9 cellular contexts compared by ENCODE assay signal in genomic region chr2:233242231-233242917, GRCh38. TPM values are rescaled to one million over a fixed set of nuclear protein-coding genes. Genes with fewer than 3 reads are reported as not detected.
DNase-seq lines count a peak whose midpoint lies in the region; ATAC-seq and TF ChIP-seq lines count a peak whose summit lies in the region.
"Had no signal": no experiment of that assay in that cellular context is flagged by ENCODE, and none has a peak within 500 bp of the region (broad histone marks: within the 10 kb centered on the region; RNA-seq: fewer than 3 reads in every experiment).

No MANE protein-coding gene starts in this region.

- no peak overlapping the region for H3K4me3 Mint-ChIP-seq in CD4-positive, alpha-beta T cell
- peak overlapping the region; percentile 25 for H3K4me3 Mint-ChIP-seq in activated naive CD8-positive, alpha-beta T cell treated with anti-CD3 and anti-CD28 coated beads for 36 hours

- no peaks in the 10 kb centered on the region for H3K9me3 ChIP-seq in CD4-positive, alpha-beta T cell (ENCODE audit: control insufficient read depth, low read length)
- no peaks in the 10 kb centered on the region for H3K9me3 ChIP-seq in mucosa of descending colon

- no peak for DNase-seq in CD4-positive, alpha-beta T cell
- DNase-seq in NB4 (ENCODE audit: low read depth) (peak; percentile 87), mucosa of descending colon (no peak), putamen (ENCODE audit: low spot score) (no peak), NCI-H187 treated with DMSO at 0.1 percent for 48 hours (lab: John Stamatoyannopoulos, UW) (no peak), HT-29 (ENCODE audit: low spot score) (no peak)
- no peak for DNase-seq in activated naive CD8-positive, alpha-beta T cell treated with anti-CD3 and anti-CD28 coated beads for 36 hours
- DNase-seq: activated CD4-positive, alpha-beta T cell treated with anti-CD3 and anti-CD28 coated beads, Interleukin-2, amount 50 U/mL, for 48 hours had no signal

- TF ChIP-seq POLR2A in NB4 (IDR thresholded peaks at IDR 0.05; ENCODE audit: extremely low read depth, insufficient read length) = no peak

- no peak for ATAC-seq in CD4-positive, alpha-beta T cell (ENCODE audit: poor library complexity)
- ATAC-seq in mucosa of descending colon (peak; percentile 42), GM21576 (IDR thresholded peaks at IDR 0.05; ENCODE audit: unreplicated experiment) (no peak)

- peaks cover 6% of the 10 kb centered on the region for H3K4me1 ChIP-seq in mucosa of descending colon (ENCODE audit: low read depth)

- H3K9me3 Mint-ChIP-seq in CD4-positive, alpha-beta T cell = no peaks in the 10 kb centered on the region
- H3K9me3 Mint-ChIP-seq in activated naive CD8-positive, alpha-beta T cell treated with anti-CD3 and anti-CD28 coated beads for 36 hours = peaks cover 1% of the 10 kb centered on the region

- H3K27me3 ChIP-seq in CD4-positive, alpha-beta T cell (ENCODE audit: control insufficient read depth, insufficient read depth, low read length) = no peaks in the 10 kb centered on the region

- no peak for TF ChIP-seq CTCF in CD4-positive, alpha-beta T cell (IDR thresholded peaks at IDR 0.05)
- TF ChIP-seq CTCF in NB4 (IDR thresholded peaks at IDR 0.05; ENCODE audit: low read depth, low read length) (no peak), mucosa of descending colon (IDR thresholded peaks at IDR 0.05) (no peak)

- intact Hi-C loops in CD4-positive, alpha-beta T cell (cut with DNase I, micrococcal nuclease) = no loop called here
- intact Hi-C loops in mucosa of descending colon (cut with DNase I, micrococcal nuclease) = no loop called here

- POLR2A ChIA-PET in CD4-positive, alpha-beta T cell (lab: Charles Lee) = interaction anchor here (2.0 to 3.8 kb wide), 3 partner anchors 8 to 26 kb away, joined by 10 to 21 read pairs (median 17); partner anchors contain the start of gene ATG16L1

- H3K4me1 Mint-ChIP-seq in CD4-positive, alpha-beta T cell (ENCODE audit: low read depth) = peaks cover 69% of the 10 kb centered on the region
- H3K4me1 Mint-ChIP-seq in activated naive CD8-positive, alpha-beta T cell treated with anti-CD3 and anti-CD28 coated beads for 36 hours = peaks cover 52% of the 10 kb centered on the region

- H3K36me3 ChIP-seq in mucosa of descending colon (ENCODE audit: low read depth) = no peaks in the 10 kb centered on the region

- no peaks in the 10 kb centered on the region for H3K36me3 Mint-ChIP-seq in CD4-positive, alpha-beta T cell (ENCODE audit: low read depth)
- H3K36me3 Mint-ChIP-seq in activated naive CD8-positive, alpha-beta T cell treated with anti-CD3 and anti-CD28 coated beads for 36 hours = peaks cover 2% of the 10 kb centered on the region

- H3K27ac Mint-ChIP-seq in CD4-positive, alpha-beta T cell = peak overlapping the region; percentile 82
- H3K27ac Mint-ChIP-seq in activated naive CD8-positive, alpha-beta T cell treated with anti-CD3 and anti-CD28 coated beads for 36 hours = no peak overlapping the region

- H3K27ac ChIP-seq in CD4-positive, alpha-beta T cell (ENCODE audit: low read depth, low read length) = no peak overlapping the region

- CTCF ChIA-PET in CD4-positive, alpha-beta T cell (lab: Charles Lee) = interaction anchor here (0.7 to 3.6 kb wide), 2 partner anchors 9 kb away, joined by 3 to 19 read pairs; partner anchors contain the start of gene ATG16L1

- no peak overlapping the region for H3K4me3 ChIP-seq in NB4 (ENCODE audit: low read depth, low read length)
- H3K4me3 ChIP-seq in mucosa of descending colon = no peak overlapping the region

- no peaks in the 10 kb centered on the region for H3K27me3 Mint-ChIP-seq in CD4-positive, alpha-beta T cell
- H3K27me3 Mint-ChIP-seq in activated naive CD8-positive, alpha-beta T cell treated with anti-CD3 and anti-CD28 coated beads for 36 hours = no peaks in the 10 kb centered on the region

RNA-seq across cellular contexts. Expression of gene ATG16L1, which starts 9.1 kb away (rescaled TPM):
- total RNA-seq in CD4-positive, alpha-beta T cell = 100 to 1,000 TPM; 134 to 135 TPM
- total RNA-seq in activated naive CD8-positive, alpha-beta T cell treated with anti-CD3 and anti-CD28 coated beads for 36 hours = 10 to 100 TPM; 23.4 to 26.1 TPM
- 10 to 100 TPM; 29.5 to 42.9 (median 36.0) TPM for total RNA-seq in mucosa of descending colon
- 32.4 and 36.6 TPM in 2 replicates for total RNA-seq in HT-29 (2014; rRNA removed; shearing (Covaris generic))
